ENCODE assay signal across 8 cellular contexts in the genomic region with DNA sequence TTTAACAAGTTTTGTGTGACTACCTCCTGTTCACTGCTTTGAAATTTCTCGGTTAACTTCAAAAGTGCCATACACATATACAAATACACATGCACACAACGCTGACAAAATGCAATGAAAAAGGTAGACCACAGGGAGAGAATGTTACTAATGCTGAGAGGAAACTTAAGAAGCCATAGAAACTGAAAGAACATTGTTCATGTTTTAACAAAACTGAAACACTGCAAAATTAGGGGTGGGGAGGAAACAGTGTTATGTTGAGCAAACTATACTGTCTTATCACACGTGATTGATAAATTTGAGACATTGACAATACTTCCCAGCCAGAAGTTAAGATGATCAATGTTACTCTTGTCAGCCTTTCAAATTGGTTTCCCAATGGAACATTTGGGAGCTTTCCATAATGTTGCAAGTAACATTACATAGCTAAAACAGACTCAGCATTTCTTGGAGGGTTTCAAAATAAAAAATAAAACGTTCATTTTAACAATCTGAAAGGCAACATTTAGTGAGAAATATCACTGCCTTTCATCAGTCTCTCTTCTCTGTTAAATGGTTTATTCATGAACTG.
DNase-seq lines count a peak whose midpoint lies in the region; ATAC-seq and TF ChIP-seq lines count a peak whose summit lies in the region.

No MANE protein-coding gene starts in this region.

- TF ChIP-seq POLR2A in body of pancreas (IDR thresholded peaks at IDR 0.05) (no peak), tibial nerve (IDR thresholded peaks at IDR 0.05) (no peak)

- H3K4me1 ChIP-seq in body of pancreas (peaks cover 17% of the 10 kb centered on the region), tibial nerve (peaks cover 0 to 6% (median 0%) of the 10 kb centered on the region in 4 donors)

- DNase-seq in GM10266 (ENCODE audit: extremely low spot score) = peak; percentile 65
- no peak for DNase-seq in ACHN
- DNase-seq in body of pancreas = no peak
- DNase-seq in tibial nerve (ENCODE audit: low spot score in 2 of 2) = no peak
- DNase-seq in GF-D8 (lab: John Stamatoyannopoulos, UW) = no peak

- no peak for TF ChIP-seq EP300 in tibial nerve (IDR thresholded peaks at IDR 0.05)

- in situ Hi-C loops in ACHN (cut with HindIII; ENCODE audit: low pct_ligation_motif_present, low pct_unique_long_range_greater_than_20kb, low sequenced_read_pairs) = no loop called here

- H3K4me3 ChIP-seq in body of pancreas (no peak overlapping the region), tibial nerve (no peak overlapping the region)

- H3K36me3 ChIP-seq in body of pancreas (replicated peaks in 1 of 2; ENCODE audit: insufficient read depth in 1 of 2, low read depth in 2 of 2) (no peaks in the 10 kb centered on the region), tibial nerve (no peaks in the 10 kb centered on the region)

- H3K27me3 ChIP-seq in body of pancreas (no peaks in the 10 kb centered on the region), tibial nerve (no peaks in the 10 kb centered on the region)

- TF ChIP-seq CTCF in GM10266 (IDR thresholded peaks at IDR 0.05; ENCODE audit: control insufficient read depth, insufficient read depth, low read depth, missing control alignments) = no peak
- no peak for TF ChIP-seq CTCF in body of pancreas (IDR thresholded peaks at IDR 0.05)
- no peak for TF ChIP-seq CTCF in tibial nerve (IDR thresholded peaks at IDR 0.05)

- 42 to 45% methylated on average over 4 of the region's 4 CpGs for WGBS in body of pancreas, 2 donors
- 46 to 55% methylated on average over 4 of the region's 4 CpGs for WGBS in tibial nerve, 2 donors

- ATAC-seq in GM19324 (IDR thresholded peaks at IDR 0.05; ENCODE audit: low FRiP score, unreplicated experiment) = peak; percentile 93
- ATAC-seq in HG02642 (IDR thresholded peaks at IDR 0.05; ENCODE audit: poor library complexity, unreplicated experiment) = peak; percentile 95
- peak; percentile 70 for ATAC-seq in HG03457 (IDR thresholded peaks at IDR 0.05; ENCODE audit: unreplicated experiment)
- no peak for ATAC-seq in body of pancreas

- H3K9me3 ChIP-seq in body of pancreas (no peaks in the 10 kb centered on the region), tibial nerve (no peaks in the 10 kb centered on the region)

- peak overlapping the region in 1 of 4 donors; percentile 47 for H3K27ac ChIP-seq in body of pancreas
- no peak overlapping the region for H3K27ac ChIP-seq in tibial nerve

- intact Hi-C loops in body of pancreas (cut with DNase I) = no loop called here
